ENCODE assay signal across 11 cellular contexts in the genomic region with DNA sequence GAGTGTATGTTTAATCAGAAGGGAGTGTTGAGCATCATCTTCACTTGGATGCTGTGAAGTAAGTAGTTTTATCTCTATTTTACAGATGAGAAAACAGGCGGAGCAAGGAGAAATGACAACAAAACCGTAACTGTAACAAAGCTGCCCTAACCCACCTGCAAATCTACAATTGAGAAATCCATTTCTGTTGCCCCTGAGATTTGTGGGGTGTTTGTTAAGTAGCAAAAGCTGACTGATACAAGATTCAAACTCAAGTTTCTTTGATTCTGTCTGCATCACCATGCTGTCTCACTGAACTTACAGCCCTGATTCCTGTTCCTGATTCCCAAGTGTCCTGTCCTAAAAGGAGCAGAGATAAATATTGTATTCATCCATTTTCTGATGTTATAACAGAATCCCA. TPM values are rescaled to one million over a fixed set of nuclear protein-coding genes. Genes with fewer than 3 reads are reported as not detected.
DNase-seq lines count a peak whose midpoint lies in the region; ATAC-seq, FAIRE-seq and TF ChIP-seq lines count a peak whose summit lies in the region.
"Had no signal": no experiment of that assay in that cellular context is flagged by ENCODE, and none has a peak within 500 bp of the region (broad histone marks: within the 10 kb centered on the region; RNA-seq: fewer than 3 reads in every experiment).

No MANE protein-coding gene starts in this region.

- TF ChIP-seq POLR2A in A549 (IDR thresholded peaks at IDR 0.05; ENCODE audit: low read length) (no peak), esophagus muscularis mucosa (IDR thresholded peaks at IDR 0.05; ENCODE audit: low read depth) (no peak)

- H3K27me3 ChIP-seq in HUES48 (ENCODE audit: control insufficient read depth, insufficient read depth, low read length) (no peaks in the 10 kb centered on the region), esophagus muscularis mucosa (no peaks in the 10 kb centered on the region)

- POLR2A ChIA-PET in A549 (lab: Yijun Ruan, JAX), result interaction anchor here (1.5 kb wide), 1 partner anchor 12 kb away, joined by 6 read pairs; no protein-coding TSS in a partner anchor

- no peak for FAIRE-seq in A549 (lab: Jason Lieb, UNC)

- H3K4me2 ChIP-seq in A549, result peak overlapping the region; percentile 57

- intact Hi-C loops in esophagus muscularis mucosa (cut with DNase I), result no loop called here

- H3K4me1 ChIP-seq in A549 (peaks cover 49% of the 10 kb centered on the region), HUES48 (ENCODE audit: control insufficient read depth, insufficient read depth, low read length) (peaks cover 17% of the 10 kb centered on the region), esophagus muscularis mucosa (peaks cover 54 to 69% (median 63%) of the 10 kb centered on the region in 4 donors)

- no peaks in the 10 kb centered on the region for H3K9me3 ChIP-seq in A549
- no peaks in the 10 kb centered on the region for H3K9me3 ChIP-seq in HUES48 (ENCODE audit: control insufficient read depth, insufficient read depth, low read length)
- no peaks in the 10 kb centered on the region for H3K9me3 ChIP-seq in esophagus muscularis mucosa

- TF ChIP-seq RAD21 in A549 (conservative IDR thresholded peaks at IDR 0.05 in 1 of 2, IDR thresholded peaks at IDR 0.05 in 1 of 2), result no peak

- H3K4me3 ChIP-seq in A549 (no peak overlapping the region), HUES48 (ENCODE audit: low read depth, low read length) (no peak overlapping the region), esophagus muscularis mucosa (no peak overlapping the region)

- WGBS in A549 (ENCODE audit: missing lambda C conversion rate), result 89% methylated on average over 2 of the region's 2 CpGs
- WGBS in esophagus muscularis mucosa, result 92% methylated on average over 2 of the region's 2 CpGs

- no peak for ATAC-seq in A549

- no peak overlapping the region for H3K9ac ChIP-seq in HUES48 (ENCODE audit: low read depth, low read length)

- TF ChIP-seq EP300 in A549 (IDR thresholded peaks at IDR 0.05) (no peak), esophagus muscularis mucosa (IDR thresholded peaks at IDR 0.05) (no peak)

- CTCF ChIA-PET in A549 (lab: Yijun Ruan, JAX), result interaction anchor here (0.8 to 4.7 kb wide), 8 partner anchors 8 to 415 kb away, joined by 3 to 46 read pairs (median 6); partner anchors contain the start of gene SYS1

- no peaks in the 10 kb centered on the region for H3K36me3 ChIP-seq in HUES48 (ENCODE audit: control insufficient read depth, insufficient read depth, low read length)
- H3K36me3 ChIP-seq in esophagus muscularis mucosa, result no peaks in the 10 kb centered on the region

- H3K27ac ChIP-seq in A549 (peak overlapping the region; percentile 35 to 65; a peak in 4 of 6 replicates), HUES48 (ENCODE audit: low read depth, low read length) (peak overlapping the region; percentile 5), esophagus muscularis mucosa (replicated peaks in 1 of 4) (peak overlapping the region; percentile 91 to 96 (median 93))

- no peak for DNase-seq in A549 (ENCODE audit: low read depth in 1 of 2, low spot score in 1 of 2)
- no peak for DNase-seq in esophagus muscularis mucosa (ENCODE audit: extremely low spot score)
- DNase-seq in activated effector memory CD4-positive, alpha-beta T cell treated with anti-CD3 and anti-CD28 coated beads, Interleukin-2, amount 50 U/mL, for 16 hours, result no peak
- no peak for DNase-seq in Kasumi-1 (lab: John Stamatoyannopoulos, UW)
- DNase-seq in H4 (ENCODE audit: low spot score), result no peak
- DNase-seq: NCI-H2029, T1000 had no signal

- no peak for TF ChIP-seq CTCF in A549 (IDR thresholded peaks at IDR 0.05)
- TF ChIP-seq CTCF in esophagus muscularis mucosa (IDR thresholded peaks at IDR 0.05), result no peak

TF ChIP-seq in A549, 52 proteins besides CTCF, POLR2A, EP300 and RAD21:
- TF ChIP-seq RNF2 (IDR thresholded peaks at IDR 0.05; ENCODE audit: borderline replicate concordance, low read depth), result no peak
- no peak for TF ChIP-seq EHF (CRISPR knock-in tag; IDR thresholded peaks at IDR 0.05)
- no peak for TF ChIP-seq RARB (CRISPR knock-in tag; IDR thresholded peaks at IDR 0.05)
- TF ChIP-seq FOXS1 (CRISPR knock-in tag; IDR thresholded peaks at IDR 0.05), result no peak
- TF ChIP-seq MYC (IDR thresholded peaks at IDR 0.05; ENCODE audit: borderline replicate concordance, low read length), result no peak
- no peak for TF ChIP-seq ZFP36 (IDR thresholded peaks at IDR 0.05; ENCODE audit: borderline replicate concordance, partially characterized antibody)
- no peak for TF ChIP-seq NPAS2 (CRISPR knock-in tag; IDR thresholded peaks at IDR 0.05; ENCODE audit: borderline replicate concordance)
- TF ChIP-seq E2F6 (IDR thresholded peaks at IDR 0.05; ENCODE audit: borderline replicate concordance, low read depth), result no peak
- no peak for TF ChIP-seq HOXA7 (CRISPR knock-in tag; IDR thresholded peaks at IDR 0.05)
- TF ChIP-seq KDM5A (IDR thresholded peaks at IDR 0.05), result no peak
- TF ChIP-seq RCOR1 (IDR thresholded peaks at IDR 0.05; ENCODE audit: low read depth, low read length), result no peak
- TF ChIP-seq BHLHE40 (IDR thresholded peaks at IDR 0.05; ENCODE audit: low read depth, low read length), result no peak
- TF ChIP-seq RFX5 (IDR thresholded peaks at IDR 0.05), result no peak
- TF ChIP-seq KDM1A (IDR thresholded peaks at IDR 0.05; ENCODE audit: low read depth), result no peak
- no peak for TF ChIP-seq ESRRA (IDR thresholded peaks at IDR 0.05; ENCODE audit: borderline replicate concordance, low read length)

RNA-seq across cellular contexts. Expression of gene SYS1, which starts 7.3 kb away (rescaled TPM):
- polyA plus RNA-seq in A549 (2011; rRNA removed) (27.6 and 30.5 TPM in 2 replicates), A549 (2017; fragmentation: RNase III; extraction: RNeasy Plus Mini Kit Qiagen cat#74134 plus additional on column Dnase treatment) (20.2 to 20.5 TPM (median 20.2 TPM) in 3 replicates)
- polyA plus RNA-seq in A549 (2012; cell fraction: cytosol; rRNA removed), result 46.0 and 62.2 TPM in 2 replicates
- polyA plus RNA-seq in A549 (2012; cell fraction: nucleus; rRNA removed), result 54.1 and 71.4 TPM in 2 replicates
- 47.1 and 63.5 TPM in 2 replicates for polyA minus RNA-seq in A549 (2011; rRNA and poly(A)+ RNA removed)
- 10 to 100 TPM; 28.2 to 48.4 (median 42.5) TPM for total RNA-seq in esophagus muscularis mucosa
- 15.4 and 20.8 TPM in 2 replicates for total RNA-seq in H4 (2014; rRNA removed; shearing (Covaris generic))

RNA-seq across cellular contexts. Expression of gene SDC4, which starts 7.5 kb away (rescaled TPM):
- 27.4 and 29.0 TPM in 2 replicates for polyA plus RNA-seq in A549 (2011; rRNA removed)
- 13.1 and 17.7 TPM in 2 replicates for polyA plus RNA-seq in A549 (2012; cell fraction: cytosol; rRNA removed)
- 12.6 and 21.5 TPM in 2 replicates for polyA plus RNA-seq in A549 (2012; cell fraction: nucleus; rRNA removed)
- 35.6 to 40.2 TPM (median 39.2 TPM) in 3 replicates for polyA plus RNA-seq in A549 (2017; fragmentation: RNase III; extraction: RNeasy Plus Mini Kit Qiagen cat#74134 plus additional on column Dnase treatment)
- 43.3 and 43.7 TPM in 2 replicates for polyA minus RNA-seq in A549 (2011; rRNA and poly(A)+ RNA removed)
- 100 to 1,000 TPM in 1 of 4 donors, 10 to 100 TPM in 3; 61.9 to 177 (median 72.2) TPM for total RNA-seq in esophagus muscularis mucosa
- 88.3 and 88.4 TPM in 2 replicates for total RNA-seq in H4 (2014; rRNA removed; shearing (Covaris generic))
- polyA plus RNA-seq: IgD-negative memory B cell had no signal

RNA-seq across cellular contexts. Expression of gene TP53TG5, which starts 22.4 kb away (rescaled TPM):
- polyA plus RNA-seq in A549 (2011; rRNA removed) (not detected in 2 replicates), A549 (2017; fragmentation: RNase III; extraction: RNeasy Plus Mini Kit Qiagen cat#74134 plus additional on column Dnase treatment) (not detected in 3 replicates)
- not detected in 2 replicates for polyA plus RNA-seq in A549 (2012; cell fraction: cytosol; rRNA removed)
- not detected in 2 replicates for polyA plus RNA-seq in A549 (2012; cell fraction: nucleus; rRNA removed)
- polyA minus RNA-seq in A549 (2011; rRNA and poly(A)+ RNA removed), result not detected in 2 replicates
- 1 to 10 TPM in 2 of 4 donors, under 1 TPM in 1, not detected in 1; 0.17 to 2.1 (median 1.1) TPM for total RNA-seq in esophagus muscularis mucosa
- not detected in 2 replicates for total RNA-seq in H4 (2014; rRNA removed; shearing (Covaris generic))
- total RNA-seq: fibroblast of villous mesenchyme had no signal
- polyA plus RNA-seq: IgD-negative memory B cell had no signal

RNA-seq across cellular contexts. Expression of gene MATN4, which starts 47.6 kb away (rescaled TPM):
- polyA plus RNA-seq in A549 (2011; rRNA removed) (0.04 TPM in 1 of 2 replicates, not detected in the other), A549 (2017; fragmentation: RNase III; extraction: RNeasy Plus Mini Kit Qiagen cat#74134 plus additional on column Dnase treatment) (0.05 to 0.08 TPM (median 0.05 TPM) in 3 replicates)
- polyA plus RNA-seq in A549 (2012; cell fraction: cytosol; rRNA removed), result 0.14 and 0.17 TPM in 2 replicates
- polyA plus RNA-seq in A549 (2012; cell fraction: nucleus; rRNA removed), result 0.37 and 0.49 TPM in 2 replicates
- polyA minus RNA-seq in A549 (2011; rRNA and poly(A)+ RNA removed), result not detected in 2 replicates
- under 1 TPM in 2 of 4 donors, not detected in 2; 0.17 to 0.33 TPM for total RNA-seq in esophagus muscularis mucosa
- total RNA-seq in H4 (2014; rRNA removed; shearing (Covaris generic)), result not detected in 2 replicates
- total RNA-seq: fibroblast of villous mesenchyme had no signal
- polyA plus RNA-seq: IgD-negative memory B cell had no signal

RNA-seq across cellular contexts. Expression of gene RBPJL, which starts 49.0 kb away (rescaled TPM):
- not detected in 2 replicates for polyA plus RNA-seq in A549 (2011; rRNA removed)
- polyA plus RNA-seq in A549 (2012; cell fraction: cytosol; rRNA removed), result 0.01 TPM in 1 of 2 replicates, not detected in the other
- polyA plus RNA-seq in A549 (2012; cell fraction: nucleus; rRNA removed), result not detected in 2 replicates
- polyA plus RNA-seq in A549 (2017; fragmentation: RNase III; extraction: RNeasy Plus Mini Kit Qiagen cat#74134 plus additional on column Dnase treatment), result not detected in 3 replicates
- not detected in 2 replicates for polyA minus RNA-seq in A549 (2011; rRNA and poly(A)+ RNA removed)
- total RNA-seq in esophagus muscularis mucosa, result not detected
- total RNA-seq in H4 (2014; rRNA removed; shearing (Covaris generic)), result not detected in 2 replicates
- total RNA-seq: fibroblast of villous mesenchyme, subcutaneous adipose tissue had no signal
- polyA plus RNA-seq: IgD-negative memory B cell had no signal

Comparison
In these comparisons a context has a peak if more than half of its experiments do, and no peak if none do; other contexts are left out.
1. H3K27ac ChIP-seq: peak in every context shown above with its lines; median percentile 93 in esophagus muscularis mucosa; 50 in A549; 5 in HUES48.